34 cellular contexts compared by ENCODE assay signal in the genomic region with DNA sequence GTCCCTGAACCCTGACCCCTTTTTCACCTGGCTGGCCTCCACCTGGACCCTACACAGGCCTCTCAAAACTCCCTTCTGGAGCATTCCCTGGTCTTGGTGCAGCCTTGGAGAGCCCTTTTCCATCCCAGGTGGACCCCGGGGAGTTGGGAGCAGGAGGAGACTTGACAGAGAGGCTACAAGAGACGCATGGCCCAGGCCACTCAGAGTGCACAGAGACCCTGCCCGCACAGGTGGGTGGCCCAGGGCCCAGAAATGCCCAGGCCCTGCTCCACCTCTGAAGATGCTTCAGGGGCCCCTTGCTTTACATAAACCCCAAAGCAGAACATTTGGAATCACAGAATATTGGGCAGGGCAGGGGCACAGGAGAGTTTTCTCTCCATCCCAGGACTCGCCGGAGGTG. TPM values are rescaled to one million over a fixed set of nuclear protein-coding genes. Genes with fewer than 3 reads are reported as not detected.
"Had no signal": no experiment of that assay in that cellular context is flagged by ENCODE, and none has a peak within 500 bp of the region (broad histone marks: within the 10 kb centered on the region; RNA-seq: fewer than 3 reads in every experiment).

No MANE protein-coding gene starts in this region.

- H3K4me3 Mint-ChIP-seq: activated CD4-positive, alpha-beta memory T cell treated with anti-CD3 and anti-CD28 coated beads, Interleukin-2, amount 10 ng/mL, durations not matched to agents 7 days and 5 days; activated CD4-positive, alpha-beta T cell treated with anti-CD3 and anti-CD28 coated beads, Interleukin-2, amount 10 ng/mL, durations not matched to agents 7 days and 5 days; activated naive CD4-positive, alpha-beta T cell treated with anti-CD3 and anti-CD28 coated beads, Interleukin-2, amount 10 ng/mL, durations not matched to agents 7 days and 5 days; activated naive CD8-positive, alpha-beta T cell treated with anti-CD3 and anti-CD28 coated beads, Interleukin-2, amount 50 U/mL, for 24 hours; activated T-cell treated with anti-CD3 and anti-CD28 coated beads, Interleukin-2, amount 50 U/mL, for 24 hours; activated T-cell treated with anti-CD3 and anti-CD28 coated beads, Interleukin-2, amount 50 U/mL, for 72 hours; brain; dendritic cell treated with granulocyte-macrophage colony-stimulating factor and Interleukin-4, amounts not matched to agents 40 ng/mL and 50 ng/mL, for 4 days; endodermal cell; WTC11 had no signal

- ATAC-seq: activated naive CD4-positive, alpha-beta T cell treated with anti-CD3 and anti-CD28 coated beads, Interleukin-2, amount 50 U/mL, for 72 hours; activated naive CD8-positive, alpha-beta T cell treated with anti-CD3 and anti-CD28 coated beads, Interleukin-2, amount 50 U/mL, for 24 hours; activated T-cell treated with anti-CD3 and anti-CD28 coated beads, Interleukin-2, amount 50 U/mL, for 72 hours; foreskin keratinocyte; gastrocnemius medialis; WTC11 had no signal

- H3K27ac ChIP-seq: adrenal gland, ascending aorta, breast epithelium, cardiac muscle cell, coronary artery, dorsolateral prefrontal cortex, foreskin keratinocyte, gastrocnemius medialis, VCaP had no signal

- H3K27me3 ChIP-seq: adrenal gland, ascending aorta, breast epithelium, cardiac muscle cell, dorsolateral prefrontal cortex, gastrocnemius medialis had no signal

- DNase-seq: activated CD4-positive, alpha-beta memory T cell treated with anti-CD3 and anti-CD28 coated beads, Interleukin-2, amount 10 ng/mL, durations not matched to agents 7 days and 5 days; activated CD4-positive, alpha-beta T cell treated with anti-CD3 and anti-CD28 coated beads for 1 hour; activated CD4-positive, alpha-beta T cell treated with anti-CD3 and anti-CD28 coated beads for 4 hours; activated CD4-positive, alpha-beta T cell treated with anti-CD3 and anti-CD28 coated beads, Interleukin-2, amount 10 ng/mL, durations not matched to agents 7 days and 5 days; activated CD4-positive, alpha-beta T cell treated with anti-CD3 and anti-CD28 coated beads, Interleukin-2, amount 50 U/mL, for 4 hours; activated CD8-positive, alpha-beta memory T cell treated with anti-CD3 and anti-CD28 coated beads, Interleukin-2, amount 50 U/mL, for 48 hours; activated gamma-delta T cell; activated naive CD4-positive, alpha-beta T cell; activated naive CD4-positive, alpha-beta T cell treated with anti-CD3 and anti-CD28 coated beads, Interleukin-2, amount 10 ng/mL, durations not matched to agents 7 days and 5 days; activated naive CD8-positive, alpha-beta T cell treated with anti-CD3 and anti-CD28 coated beads, Interleukin-2, amount 50 U/mL, for 24 hours; activated T-cell treated with anti-CD3 and anti-CD28 coated beads for 4 hours; activated T-cell treated with anti-CD3 and anti-CD28 coated beads, Interleukin-2, amount 50 U/mL, for 24 hours; activated T-cell treated with anti-CD3 and anti-CD28 coated beads, Interleukin-2, amount 50 U/mL, for 72 hours; adrenal gland; amygdala; central memory CD4-positive, alpha-beta T cell; cerebellar nuclear complex; dorsolateral prefrontal cortex; effector memory CD4-positive, alpha-beta T cell; endodermal cell; gastrocnemius medialis; glutamatergic neuron; T-helper 2 cell had no signal

- H3K36me3 ChIP-seq: adrenal gland, ascending aorta, breast epithelium, cardiac muscle cell, gastrocnemius medialis had no signal

- H3K4me3 ChIP-seq: adrenal gland, ascending aorta, breast epithelium, cardiac muscle cell, coronary artery, dorsolateral prefrontal cortex, gastrocnemius medialis had no signal

- H3K27ac Mint-ChIP-seq: activated CD4-positive, alpha-beta memory T cell treated with anti-CD3 and anti-CD28 coated beads, Interleukin-2, amount 10 ng/mL, durations not matched to agents 7 days and 5 days; activated CD4-positive, alpha-beta T cell treated with anti-CD3 and anti-CD28 coated beads, Interleukin-2, amount 10 ng/mL, durations not matched to agents 7 days and 5 days; activated naive CD4-positive, alpha-beta T cell treated with anti-CD3 and anti-CD28 coated beads, Interleukin-2, amount 10 ng/mL, durations not matched to agents 7 days and 5 days; activated naive CD4-positive, alpha-beta T cell treated with anti-CD3 and anti-CD28 coated beads, Interleukin-2, amount 50 U/mL, for 72 hours; activated naive CD8-positive, alpha-beta T cell treated with anti-CD3 and anti-CD28 coated beads, Interleukin-2, amount 50 U/mL, for 24 hours; activated T-cell treated with anti-CD3 and anti-CD28 coated beads, Interleukin-2, amount 50 U/mL, for 24 hours; activated T-cell treated with anti-CD3 and anti-CD28 coated beads, Interleukin-2, amount 50 U/mL, for 72 hours; brain; dendritic cell treated with granulocyte-macrophage colony-stimulating factor and Interleukin-4, amounts not matched to agents 40 ng/mL and 50 ng/mL, for 4 days; endodermal cell; WTC11 had no signal

- H3K36me3 Mint-ChIP-seq: activated naive CD4-positive, alpha-beta T cell treated with anti-CD3 and anti-CD28 coated beads, Interleukin-2, amount 10 ng/mL, durations not matched to agents 7 days and 5 days; activated naive CD4-positive, alpha-beta T cell treated with anti-CD3 and anti-CD28 coated beads, Interleukin-2, amount 50 U/mL, for 72 hours; brain; WTC11 had no signal

- H3K27me3 Mint-ChIP-seq: activated CD4-positive, alpha-beta memory T cell treated with anti-CD3 and anti-CD28 coated beads, Interleukin-2, amount 10 ng/mL, durations not matched to agents 7 days and 5 days; activated CD4-positive, alpha-beta T cell treated with anti-CD3 and anti-CD28 coated beads, Interleukin-2, amount 10 ng/mL, durations not matched to agents 7 days and 5 days; activated naive CD8-positive, alpha-beta T cell treated with anti-CD3 and anti-CD28 coated beads, Interleukin-2, amount 50 U/mL, for 24 hours; activated T-cell treated with anti-CD3 and anti-CD28 coated beads, Interleukin-2, amount 50 U/mL, for 24 hours had no signal

- H3K4me1 ChIP-seq: adrenal gland, ascending aorta, breast epithelium, foreskin keratinocyte, gastrocnemius medialis had no signal

- H3K9me3 ChIP-seq: adrenal gland, ascending aorta, breast epithelium, gastrocnemius medialis had no signal

- H3K9me3 Mint-ChIP-seq: activated CD4-positive, alpha-beta memory T cell treated with anti-CD3 and anti-CD28 coated beads, Interleukin-2, amount 10 ng/mL, durations not matched to agents 7 days and 5 days; activated naive CD4-positive, alpha-beta T cell treated with anti-CD3 and anti-CD28 coated beads, Interleukin-2, amount 10 ng/mL, durations not matched to agents 7 days and 5 days; activated naive CD4-positive, alpha-beta T cell treated with anti-CD3 and anti-CD28 coated beads, Interleukin-2, amount 50 U/mL, for 72 hours; activated naive CD8-positive, alpha-beta T cell treated with anti-CD3 and anti-CD28 coated beads, Interleukin-2, amount 50 U/mL, for 24 hours; activated T-cell treated with anti-CD3 and anti-CD28 coated beads, Interleukin-2, amount 50 U/mL, for 24 hours; activated T-cell treated with anti-CD3 and anti-CD28 coated beads, Interleukin-2, amount 50 U/mL, for 72 hours; endodermal cell; WTC11 had no signal

RNA-seq across cellular contexts. Expression of gene CYP11A1, which starts 34.4 kb away (rescaled TPM):
- total RNA-seq: activated CD4-positive, alpha-beta memory T cell treated with anti-CD3 and anti-CD28 coated beads, Interleukin-2, amount 10 ng/mL, durations not matched to agents 7 days and 5 days; activated CD4-positive, alpha-beta T cell treated with anti-CD3 and anti-CD28 coated beads, Interleukin-2, amount 10 ng/mL, durations not matched to agents 7 days and 5 days; foreskin keratinocyte; T-helper 1 cell treated with Interleukin-12 subunit alpha and Interleukin-12 subunit beta and Interleukin-4 antibody, amounts not matched to agents 30 ng/mL and 1 ng/mL, for 36 hours had no signal
